Comparison of ENCODE assay signal across 23 cellular contexts in genomic region chr1:10966233-10966632, GRCh38. TPM values are rescaled to one million over a fixed set of nuclear protein-coding genes. Genes with fewer than 3 reads are reported as not detected.
DNase-seq lines count a peak whose midpoint lies in the region; ATAC-seq and TF ChIP-seq lines count a peak whose summit lies in the region.
"Had no signal": no experiment of that assay in that cellular context is flagged by ENCODE, and none has a peak within 500 bp of the region (broad histone marks: within the 10 kb centered on the region; RNA-seq: fewer than 3 reads in every experiment).

No MANE protein-coding gene starts in this region.

- H3F3A ChIP-seq in GM23338 (replicated peaks; ENCODE audit: low read depth) (peaks cover 5% of the 10 kb centered on the region; the same call in 1 of the 2 replicates), PC-9 (ENCODE audit: insufficient read depth, low read depth) (no peaks in the 10 kb centered on the region; the same call in 1 of the 2 replicates)

- H3K27me3 ChIP-seq in GM23338 (ENCODE audit: insufficient read depth) (no peaks in the 10 kb centered on the region), PC-9 (ENCODE audit: insufficient read depth, low read depth) (no peaks in the 10 kb centered on the region)
- H3K27me3 ChIP-seq: hepatocyte had no signal

- no peak overlapping the region for H3K27ac ChIP-seq in GM23338 (ENCODE audit: low read depth)
- H3K27ac ChIP-seq in PC-9, result no peak overlapping the region
- H3K27ac ChIP-seq: hepatocyte, thoracic aorta, VCaP had no signal

- no peaks in the 10 kb centered on the region for H3K36me3 Mint-ChIP-seq in GM23338 (ENCODE audit: low read depth)
- peaks cover 0 to 4% of the 10 kb centered on the region in 2 donors for H3K36me3 Mint-ChIP-seq in stimulated activated naive B cell treated with anti-CD40 and anti-IgM and Interleukin-4, amounts not matched to agents 10 μg/mL and 1 μg/mL and 100 μg/mL, for 72 hours

- CTCF ChIA-PET in PC-9 (lab: Charles Lee), result interaction anchor here (0.7 to 1.0 kb wide), 2 partner anchors 10 to 70 kb away, joined by 3 read pairs; no protein-coding TSS in a partner anchor

- no peak overlapping the region for H3K27ac Mint-ChIP-seq in GM23338
- H3K27ac Mint-ChIP-seq in stimulated activated naive B cell treated with anti-CD40 and anti-IgM and Interleukin-4, amounts not matched to agents 10 μg/mL and 1 μg/mL and 100 μg/mL, for 72 hours, result peak overlapping the region; percentile 96
- H3K27ac Mint-ChIP-seq: activated CD4-positive, alpha-beta T cell treated with anti-CD3 and anti-CD28 coated beads, Interleukin-2, amount 10 ng/mL, durations not matched to agents 24 days and 14 days; memory B cell; progenitor cell of endocrine pancreas; stimulated activated naive CD8-positive, alpha-beta T cell treated with anti-CD3 and anti-CD28 coated beads, Interleukin-15, Interleukin-2, amounts not matched to agents 100 ng/mL and 50 ng/mL, for 24 hours had no signal

- H3K4me1 Mint-ChIP-seq in GM23338, result peaks cover 37% of the 10 kb centered on the region
- peaks cover 40 to 53% of the 10 kb centered on the region in 2 donors for H3K4me1 Mint-ChIP-seq in stimulated activated naive B cell treated with anti-CD40 and anti-IgM and Interleukin-4, amounts not matched to agents 10 μg/mL and 1 μg/mL and 100 μg/mL, for 72 hours

- ATAC-seq in GM23338, result no peak
- no peak for ATAC-seq in stimulated activated naive B cell treated with anti-CD40 and anti-IgM and Interleukin-4, amounts not matched to agents 10 μg/mL and 1 μg/mL and 100 μg/mL, for 72 hours (replicated peaks)
- no peak for ATAC-seq in GM21367 (IDR thresholded peaks at IDR 0.05; ENCODE audit: unreplicated experiment)

- TF ChIP-seq CTCF in GM23338 (conservative IDR thresholded peaks at IDR 0.05; ENCODE audit: low read depth in 2 of 2) (no peak), PC-9 (conservative IDR thresholded peaks at IDR 0.05) (no peak)

- H3K4me3 ChIP-seq in GM23338, result no peak overlapping the region
- H3K4me3 ChIP-seq in PC-9, result no peak overlapping the region
- H3K4me3 ChIP-seq: hepatocyte, thoracic aorta had no signal

- no peak overlapping the region for H3K4me3 Mint-ChIP-seq in GM23338
- H3K4me3 Mint-ChIP-seq in stimulated activated naive B cell treated with anti-CD40 and anti-IgM and Interleukin-4, amounts not matched to agents 10 μg/mL and 1 μg/mL and 100 μg/mL, for 72 hours, result peak overlapping the region; percentile 15 to 60
- H3K4me3 Mint-ChIP-seq: activated CD4-positive, alpha-beta T cell treated with anti-CD3 and anti-CD28 coated beads, Interleukin-2, amount 10 ng/mL, durations not matched to agents 24 days and 14 days; activated T-cell treated with anti-CD3 and anti-CD28 coated beads, Interleukin-2, amount 50 U/mL, for 4 hours; stimulated activated naive CD8-positive, alpha-beta T cell treated with anti-CD3 and anti-CD28 coated beads, Interleukin-15, Interleukin-2, amounts not matched to agents 100 ng/mL and 50 ng/mL, for 24 hours had no signal

- H3K79me2 ChIP-seq in GM23338 (replicated peaks; ENCODE audit: insufficient read depth), result no peaks in the 10 kb centered on the region
- H3K79me2 ChIP-seq in PC-9 (ENCODE audit: low read depth), result no peaks in the 10 kb centered on the region
- H3K79me2 ChIP-seq: hepatocyte had no signal

- H3K27me3 Mint-ChIP-seq in GM23338 (ENCODE audit: insufficient read depth, low read depth, poor library complexity), result peaks cover 8% of the 10 kb centered on the region
- H3K27me3 Mint-ChIP-seq in stimulated activated naive B cell treated with anti-CD40 and anti-IgM and Interleukin-4, amounts not matched to agents 10 μg/mL and 1 μg/mL and 100 μg/mL, for 72 hours, result peaks cover 14 to 45% of the 10 kb centered on the region in 2 donors

- intact Hi-C loops in PC-9 (cut with micrococcal nuclease; ENCODE audit: unreplicated experiment), result no loop called here

- peaks cover 24% of the 10 kb centered on the region for H3K4me1 ChIP-seq in GM23338 (ENCODE audit: insufficient read depth)
- H3K4me1 ChIP-seq in PC-9 (replicated peaks; ENCODE audit: insufficient read depth), result no peaks in the 10 kb centered on the region

- H2AFZ ChIP-seq in GM23338 (peak overlapping the region; percentile 67; the same call in 1 of the 2 replicates), PC-9 (no peak overlapping the region)
- H2AFZ ChIP-seq: hepatocyte had no signal

- H3K4me2 ChIP-seq in GM23338 (no peak overlapping the region), PC-9 (0 out of 2 replicates have a peak overlapping the region, but pooled peaks have one; percentile 3)
- H3K4me2 ChIP-seq: hepatocyte had no signal

- H3K36me3 ChIP-seq in GM23338 (ENCODE audit: insufficient read depth), result no peaks in the 10 kb centered on the region
- H3K36me3 ChIP-seq in PC-9 (ENCODE audit: low read depth), result no peaks in the 10 kb centered on the region
- H3K36me3 ChIP-seq: thoracic aorta had no signal

- H3K9me2 ChIP-seq in GM23338 (ENCODE audit: insufficient read depth), result no peaks in the 10 kb centered on the region
- no peaks in the 10 kb centered on the region for H3K9me2 ChIP-seq in PC-9 (ENCODE audit: insufficient read depth)

- no peaks in the 10 kb centered on the region for H3K9me3 ChIP-seq in PC-9 (ENCODE audit: insufficient read depth, low read depth)
- H3K9me3 ChIP-seq: thoracic aorta had no signal

- DNase-seq in NOMO-1 treated with DMSO at 0.1 percent for 48 hours (lab: John Stamatoyannopoulos, UW; ENCODE audit: unreplicated experiment), result peak; percentile 41
- DNase-seq in NOMO-1 treated with dmso at 0.1 percent for 144 hours (lab: John Stamatoyannopoulos, UW; ENCODE audit: unreplicated experiment), result no peak
- DNase-seq in GM23338 (ENCODE audit: low spot score), result no peak
- no peak for DNase-seq in PC-9
- DNase-seq in stimulated activated naive B cell treated with anti-CD40 and anti-IgM and Interleukin-4, amounts not matched to agents 10 μg/mL and 1 μg/mL and 100 μg/mL, for 72 hours, result no peak
- DNase-seq in HCEC 1CT, result no peak
- DNase-seq in NCI-H1436 (lab: John Stamatoyannopoulos, UW), result no peak
- DNase-seq: activated gamma-delta T cell treated with Interleukin-2 at 50 U/mL for 16 hours; activated T-cell treated with anti-CD3 and anti-CD28 coated beads, Interleukin-2, amount 50 U/mL, for 4 hours; DMS153; GOT3; left colon; NCI-H1105; NCI-H1930; NCI-H69 had no signal

- H4K20me1 ChIP-seq in GM23338 (replicated peaks; ENCODE audit: insufficient read depth), result no peaks in the 10 kb centered on the region
- no peaks in the 10 kb centered on the region for H4K20me1 ChIP-seq in PC-9 (ENCODE audit: insufficient read depth)

- no peaks in the 10 kb centered on the region for H3K9me3 Mint-ChIP-seq in GM23338
- H3K9me3 Mint-ChIP-seq in stimulated activated naive B cell treated with anti-CD40 and anti-IgM and Interleukin-4, amounts not matched to agents 10 μg/mL and 1 μg/mL and 100 μg/mL, for 72 hours, result no peaks in the 10 kb centered on the region
- H3K9me3 Mint-ChIP-seq: activated CD4-positive, alpha-beta T cell treated with anti-CD3 and anti-CD28 coated beads, Interleukin-2, amount 10 ng/mL, durations not matched to agents 24 days and 14 days; activated T-cell treated with anti-CD3 and anti-CD28 coated beads, Interleukin-2, amount 50 U/mL, for 4 hours; memory B cell; stimulated activated naive CD8-positive, alpha-beta T cell treated with anti-CD3 and anti-CD28 coated beads, Interleukin-15, Interleukin-2, amounts not matched to agents 100 ng/mL and 50 ng/mL, for 24 hours had no signal

- no TSS peak for BruUV-seq in PC-9 (replicated peaks; lab: Mats Ljungman, UMichigan)

- POLR2A ChIA-PET in PC-9 (lab: Charles Lee; ENCODE audit: unreplicated experiment), result interaction anchor here (0.6 kb wide), 1 partner anchor 14 kb away, joined by 3 read pairs; no protein-coding TSS in a partner anchor

TF ChIP-seq in GM23338, 12 proteins besides CTCF, POLR2A, EP300 and RAD21 (continues in another document):
- TF ChIP-seq EZH2 (IDR thresholded peaks at IDR 0.05; ENCODE audit: low read depth, unreplicated experiment) (no peak), EZH2phosphoT487 (IDR thresholded peaks at IDR 0.05; ENCODE audit: unreplicated experiment) (no peak), STAT1 (IDR thresholded peaks at IDR 0.05; ENCODE audit: unreplicated experiment) (no peak), CREB1 (CRISPR knock-in tag; IDR thresholded peaks at IDR 0.05; ENCODE audit: low read depth) (no peak), ETS1 (IDR thresholded peaks at IDR 0.05) (no peak), JUNB (IDR thresholded peaks at IDR 0.05; ENCODE audit: unreplicated experiment) (no peak), NANOG (IDR thresholded peaks at IDR 0.05; ENCODE audit: borderline replicate concordance) (no peak)

RNA-seq across cellular contexts. Expression of gene TARDBP, which starts 46.2 kb away (rescaled TPM):
- 258 and 313 TPM in 2 replicates for total RNA-seq in GM23338 (2014; rRNA removed; shearing (Covaris generic))
- 171 and 204 TPM in 2 replicates for polyA plus RNA-seq in GM23338 (2016; fragmentation: Nextera tagmentation; extraction: Ambion mirVana)
- 142 and 177 TPM in 2 replicates for total RNA-seq in PC-9 (2021)
